ENCODE assay signal across 1 cellular context in the genomic region with DNA sequence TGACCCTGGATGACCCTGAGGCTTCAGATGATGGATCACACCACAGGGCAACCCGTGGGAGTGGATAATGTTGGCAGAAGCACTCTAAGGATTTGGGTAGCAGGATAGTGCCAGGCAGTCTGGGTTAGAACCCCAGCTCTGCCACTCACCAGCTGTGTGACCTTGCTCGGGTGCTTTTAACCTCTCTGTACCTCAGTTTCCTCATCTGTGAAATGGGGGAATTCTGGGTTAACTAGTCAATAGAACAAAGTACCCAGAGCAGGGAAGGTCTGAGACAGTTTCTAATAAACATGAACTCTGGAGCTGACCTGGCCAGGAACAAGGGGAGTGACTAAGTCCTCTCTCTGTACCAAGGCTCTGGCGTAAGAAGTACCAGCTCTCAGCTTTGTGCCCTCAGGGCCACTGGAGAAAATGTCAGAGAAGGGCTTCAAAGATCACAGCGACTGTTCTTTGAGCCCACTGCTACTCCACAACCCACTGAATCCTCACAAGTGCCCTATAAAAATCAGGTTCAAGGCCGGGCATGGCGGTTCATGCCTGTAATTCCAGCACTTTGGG.
A peak's percentile ranks its signal among the peaks of the same experiment; 100 is the strongest.
TF ChIP-seq lines count a peak whose summit lies in the region.

No MANE protein-coding gene starts in this region.

TF ChIP-seq in K562, 482 proteins besides CTCF, POLR2A, EP300 and RAD21 (continued from another document):
- peak; percentile 77 for TF ChIP-seq ESRRA (IDR thresholded peaks at IDR 0.05; ENCODE audit: borderline replicate concordance, low read depth)
- TF ChIP-seq, protein P1, sequence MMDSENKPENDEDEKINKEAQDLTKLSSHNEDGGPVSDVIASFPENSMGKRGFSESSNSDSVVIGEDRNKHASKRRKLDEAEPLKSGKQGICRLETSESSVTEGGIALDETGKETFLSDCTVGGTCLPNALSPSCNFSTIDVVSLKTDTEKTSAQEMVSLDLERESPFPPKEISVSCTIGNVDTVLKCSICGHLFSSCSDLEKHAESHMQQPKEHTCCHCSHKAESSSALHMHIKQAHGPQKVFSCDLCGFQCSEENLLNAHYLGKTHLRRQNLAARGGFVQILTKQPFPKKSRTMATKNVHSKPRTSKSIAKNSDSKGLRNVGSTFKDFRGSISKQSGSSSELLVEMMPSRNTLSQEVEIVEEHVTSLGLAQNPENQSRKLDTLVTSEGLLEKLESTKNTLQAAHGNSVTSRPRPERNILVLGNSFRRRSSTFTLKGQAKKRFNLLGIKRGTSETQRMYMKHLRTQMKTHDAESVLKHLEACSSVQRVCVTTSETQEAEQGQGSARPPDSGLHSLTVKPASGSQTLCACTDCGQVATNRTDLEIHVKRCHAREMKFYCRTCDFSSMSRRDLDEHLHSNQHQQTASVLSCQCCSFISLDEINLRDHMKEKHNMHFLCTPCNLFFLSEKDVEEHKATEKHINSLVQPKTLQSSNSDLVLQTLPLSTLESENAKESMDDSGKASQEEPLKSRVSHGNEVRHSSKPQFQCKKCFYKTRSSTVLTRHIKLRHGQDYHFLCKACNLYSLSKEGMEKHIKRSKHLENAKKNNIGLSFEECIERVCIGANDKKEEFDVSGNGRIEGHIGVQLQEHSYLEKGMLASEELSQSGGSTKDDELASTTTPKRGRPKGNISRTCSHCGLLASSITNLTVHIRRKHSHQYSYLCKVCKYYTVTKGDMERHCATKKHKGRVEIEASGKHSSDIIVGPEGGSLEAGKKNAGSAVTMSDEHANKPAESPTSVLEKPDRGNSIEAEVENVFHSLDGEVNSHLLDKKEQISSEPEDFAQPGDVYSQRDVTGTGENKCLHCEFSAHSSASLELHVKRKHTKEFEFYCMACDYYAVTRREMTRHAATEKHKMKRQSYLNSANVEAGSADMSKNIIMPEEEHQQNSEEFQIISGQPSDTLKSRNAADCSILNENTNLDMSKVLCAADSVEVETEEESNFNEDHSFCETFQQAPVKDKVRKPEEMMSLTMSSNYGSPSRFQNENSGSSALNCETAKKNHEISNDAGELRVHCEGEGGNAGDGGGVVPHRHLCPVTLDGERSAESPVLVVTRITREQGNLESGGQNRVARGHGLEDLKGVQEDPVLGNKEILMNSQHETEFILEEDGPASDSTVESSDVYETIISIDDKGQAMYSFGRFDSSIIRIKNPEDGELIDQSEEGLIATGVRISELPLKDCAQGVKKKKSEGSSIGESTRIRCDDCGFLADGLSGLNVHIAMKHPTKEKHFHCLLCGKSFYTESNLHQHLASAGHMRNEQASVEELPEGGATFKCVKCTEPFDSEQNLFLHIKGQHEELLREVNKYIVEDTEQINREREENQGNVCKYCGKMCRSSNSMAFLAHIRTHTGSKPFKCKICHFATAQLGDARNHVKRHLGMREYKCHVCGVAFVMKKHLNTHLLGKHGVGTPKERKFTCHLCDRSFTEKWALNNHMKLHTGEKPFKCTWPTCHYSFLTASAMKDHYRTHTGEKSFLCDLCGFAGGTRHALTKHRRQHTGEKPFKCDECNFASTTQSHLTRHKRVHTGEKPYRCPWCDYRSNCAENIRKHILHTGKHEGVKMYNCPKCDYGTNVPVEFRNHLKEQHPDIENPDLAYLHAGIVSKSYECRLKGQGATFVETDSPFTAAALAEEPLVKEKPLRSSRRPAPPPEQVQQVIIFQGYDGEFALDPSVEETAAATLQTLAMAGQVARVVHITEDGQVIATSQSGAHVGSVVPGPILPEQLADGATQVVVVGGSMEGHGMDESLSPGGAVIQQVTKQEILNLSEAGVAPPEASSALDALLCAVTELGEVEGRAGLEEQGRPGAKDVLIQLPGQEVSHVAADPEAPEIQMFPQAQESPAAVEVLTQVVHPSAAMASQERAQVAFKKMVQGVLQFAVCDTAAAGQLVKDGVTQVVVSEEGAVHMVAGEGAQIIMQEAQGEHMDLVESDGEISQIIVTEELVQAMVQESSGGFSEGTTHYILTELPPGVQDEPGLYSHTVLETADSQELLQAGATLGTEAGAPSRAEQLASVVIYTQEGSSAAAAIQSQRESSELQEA (IDR thresholded peaks at IDR 0.05; ENCODE audit: low read depth), result no peak
- TF ChIP-seq RBM25 (IDR thresholded peaks at IDR 0.05; ENCODE audit: low read depth, low read length, severe bottlenecking), result peak; percentile 72
